ENCODE assay signal across 4 cellular contexts in the genomic region with DNA sequence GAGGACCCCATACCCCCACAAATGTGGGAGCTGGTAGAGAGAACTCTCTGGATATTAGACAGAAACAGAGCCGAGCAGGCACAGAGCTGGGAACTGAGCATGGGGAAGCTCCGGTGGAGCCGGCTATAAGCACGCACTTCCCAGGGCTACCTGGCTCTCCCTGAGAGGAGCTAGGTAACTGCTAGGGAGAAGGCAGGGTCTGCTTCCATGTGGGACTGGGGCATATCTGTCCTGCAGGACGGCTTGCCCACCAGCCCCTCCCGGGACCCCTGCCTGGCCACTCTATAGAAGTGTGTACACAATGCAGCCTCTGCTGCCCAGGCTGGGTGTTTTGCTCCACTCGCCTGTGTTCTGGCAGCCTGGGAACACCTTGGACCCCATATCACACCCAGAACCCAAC.
"Had no signal": no experiment of that assay in that cellular context is flagged by ENCODE, and none has a peak within 500 bp of the region (broad histone marks: within the 10 kb centered on the region; RNA-seq: fewer than 3 reads in every experiment).

No MANE protein-coding gene starts in this region.

- H3K4me1 Mint-ChIP-seq: H9, IgD-negative memory B cell had no signal

- H3K27me3 Mint-ChIP-seq: IgD-negative memory B cell had no signal

- H3K4me3 Mint-ChIP-seq: H9, IgD-negative memory B cell had no signal

- H3K9me3 Mint-ChIP-seq: H9 had no signal

- H2AFZ ChIP-seq: GM23248 had no signal

- H3K4me3 ChIP-seq: GM23248 had no signal

- H3K9ac ChIP-seq: GM23248 had no signal

- H3K27ac ChIP-seq: GM23248, HL-60 had no signal

- DNase-seq: GM23248, H9 had no signal

- H3K27ac Mint-ChIP-seq: H9, IgD-negative memory B cell had no signal
